Comparison of ENCODE assay signal across 32 cellular contexts in genomic region chr17:79411419-79411818, GRCh38.
"Had no signal": no experiment of that assay in that cellular context is flagged by ENCODE, and none has a peak within 500 bp of the region (broad histone marks: within the 10 kb centered on the region; RNA-seq: fewer than 3 reads in every experiment).

No MANE protein-coding gene starts in this region.

- H3K4me1 ChIP-seq: adrenal gland had no signal

- H3K27ac ChIP-seq: adrenal gland, body of pancreas, brain microvascular endothelial cell, breast epithelium, VCaP had no signal

- H3K4me3 ChIP-seq: adrenal gland, body of pancreas, breast epithelium had no signal

- DNase-seq: activated B cell treated with CpG ODN at 0.5 μM for 24 hours; activated CD4-positive, alpha-beta memory T cell treated with anti-CD3 and anti-CD28 coated beads for 36 hours; activated CD4-positive, alpha-beta T cell treated with anti-CD3 and anti-CD28 coated beads for 4 hours; activated CD4-positive, alpha-beta T cell treated with anti-CD3 and anti-CD28 coated beads, Interleukin-2, amount 10 ng/mL, durations not matched to agents 24 days and 14 days; activated CD4-positive, alpha-beta T cell treated with anti-CD3 and anti-CD28 coated beads, Interleukin-2, amount 50 U/mL, for 1 hour; activated CD4-positive, alpha-beta T cell treated with anti-CD3 and anti-CD28 coated beads, Interleukin-2, amount 50 U/mL, for 4 hours; activated CD4-positive, CD25-positive, alpha-beta regulatory T cell treated with anti-CD3 and anti-CD28 coated beads, Interleukin-2, amount 50 U/mL, for 72 hours; activated CD8-positive, alpha-beta memory T cell treated with anti-CD3 and anti-CD28 coated beads, Interleukin-2, amount 50 U/mL, for 4 hours; activated CD8-positive, alpha-beta T cell treated with anti-CD3 and anti-CD28 coated beads for 36 hours; activated effector memory CD4-positive, alpha-beta T cell treated with anti-CD3 and anti-CD28 coated beads, Interleukin-2, amount 50 U/mL, for 16 hours; activated gamma-delta T cell treated with Interleukin-2 at 50 U/mL for 16 hours; activated naive CD4-positive, alpha-beta T cell; activated naive CD4-positive, alpha-beta T cell treated with anti-CD3 and anti-CD28 coated beads for 36 hours; activated naive CD4-positive, alpha-beta T cell treated with anti-CD3 and anti-CD28 coated beads, Interleukin-2, amount 50 U/mL, for 16 hours; activated naive CD8-positive, alpha-beta T cell treated with anti-CD3 and anti-CD28 coated beads for 36 hours; activated T-cell treated with anti-CD3 and anti-CD28 coated beads for 4 hours; activated T-cell treated with anti-CD3 and anti-CD28 coated beads, Interleukin-2, amount 50 U/mL, for 1 hour; activated T-cell treated with anti-CD3 and anti-CD28 coated beads, Interleukin-2, amount 50 U/mL, for 4 hours; activated T-cell treated with anti-CD3 and anti-CD28 coated beads, Interleukin-2, amount 50 U/mL, for 72 hours; adrenal gland; amniotic stem cell; aorta; body of pancreas; brain microvascular endothelial cell; central memory CD4-positive, alpha-beta T cell; T-helper 1 cell; T-helper 2 cell; T-helper 9 cell had no signal

- H3K36me3 ChIP-seq: adrenal gland, brain microvascular endothelial cell, breast epithelium had no signal

- ATAC-seq: activated CD8-positive, alpha-beta T cell treated with anti-CD3 and anti-CD28 coated beads for 36 hours; activated naive CD4-positive, alpha-beta T cell treated with anti-CD3 and anti-CD28 coated beads, Interleukin-2, amount 50 U/mL, for 72 hours; activated T-cell treated with anti-CD3 and anti-CD28 coated beads, Interleukin-2, amount 50 U/mL, for 4 hours; activated T-cell treated with anti-CD3 and anti-CD28 coated beads, Interleukin-2, amount 50 U/mL, for 72 hours; activated T-helper 17 cell treated with anti-CD3 and anti-CD28 coated beads, Interleukin-2, amount 50 U/mL, for 72 hours; body of pancreas had no signal

- H3K9me3 ChIP-seq: adrenal gland, body of pancreas, breast epithelium had no signal
